Comparison of ENCODE assay signal across 35 cellular contexts in the genomic region with DNA sequence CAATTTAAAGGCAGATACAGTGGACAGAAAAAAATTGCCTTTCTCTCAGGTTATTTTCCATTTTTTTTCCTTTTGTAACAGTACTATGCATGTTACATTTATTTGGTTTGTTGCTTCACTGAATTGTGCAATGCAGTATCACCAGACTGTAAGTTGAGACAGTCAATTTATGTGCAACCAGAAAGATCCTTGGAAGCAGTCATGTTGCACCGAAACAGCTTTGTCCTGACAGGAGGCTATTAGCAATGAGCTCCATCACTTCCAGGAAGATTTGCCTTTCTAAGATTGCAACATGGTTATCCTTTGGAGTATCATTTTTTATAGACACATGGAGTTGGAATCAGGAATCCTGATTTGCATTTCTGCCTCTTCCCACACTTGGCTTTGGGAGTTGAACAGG.
DNase-seq lines count a peak whose midpoint lies in the region; ATAC-seq and TF ChIP-seq lines count a peak whose summit lies in the region.
"Had no signal": no experiment of that assay in that cellular context is flagged by ENCODE, and none has a peak within 500 bp of the region (broad histone marks: within the 10 kb centered on the region; RNA-seq: fewer than 3 reads in every experiment).

No MANE protein-coding gene starts in this region.

- no peaks in the 10 kb centered on the region for H3K9me3 ChIP-seq in GM23248 (ENCODE audit: low read depth)
- H3K9me3 ChIP-seq in esophagus muscularis mucosa, result peaks cover 0 to 5% (median 2%) of the 10 kb centered on the region in 4 donors
- H3K9me3 ChIP-seq: HAP-1, neutrophil had no signal

- in situ Hi-C loops in GM23248 (cut with MboI), result no loop called here

- intact Hi-C loops in esophagus muscularis mucosa (cut with DNase I), result no loop called here

- WGBS in GM23248 (ENCODE audit: low coverage in 1 of 2, low lambda C conversion rate in 2 of 2, missing lambda C conversion rate in 2 of 2), 2 experiments, result 33 to 35% methylated on average over 1 of the region's 1 CpG
- WGBS in esophagus muscularis mucosa, result 83% methylated on average over 1 of the region's 1 CpG

- H3K36me3 ChIP-seq in GM23248 (ENCODE audit: low read depth) (no peaks in the 10 kb centered on the region), esophagus muscularis mucosa (no peaks in the 10 kb centered on the region)
- H3K36me3 ChIP-seq: BLaER1 treated with 17β-estradiol and CSF1 and Interleukin-3, amounts not matched to agents 10 nM and 100 nM; HAP-1; left ventricle myocardium inferior; neutrophil had no signal

- CTCF ChIA-PET in activated CD8-positive, alpha-beta T cell treated with anti-CD3 and anti-CD28 coated beads, Interleukin-2, amount 10 ng/mL, durations not matched to agents 7 days and 5 days (lab: Charles Lee), result no interaction called here

- H3F3A ChIP-seq in GM23248 (ENCODE audit: insufficient read depth), result no peaks in the 10 kb centered on the region

- H2AFZ ChIP-seq in GM23248, result no peak overlapping the region

- H3K9me2 ChIP-seq in GM23248 (ENCODE audit: insufficient read depth), result no peaks in the 10 kb centered on the region

- TF ChIP-seq CTCF in AG09319 (IDR thresholded peaks at IDR 0.05; ENCODE audit: low read depth, low read length) (no peak), esophagus muscularis mucosa (IDR thresholded peaks at IDR 0.05) (no peak)

- H3K4me3 Mint-ChIP-seq in activated CD8-positive, alpha-beta T cell treated with anti-CD3 and anti-CD28 coated beads, Interleukin-2, amount 10 ng/mL, durations not matched to agents 7 days and 5 days, result no peak overlapping the region
- H3K4me3 Mint-ChIP-seq: activated naive CD8-positive, alpha-beta T cell treated with anti-CD3 and anti-CD28 coated beads for 36 hours; effector memory CD8-positive, alpha-beta T cell; naive thymus-derived CD4-positive, alpha-beta T cell had no signal

- H3K27ac Mint-ChIP-seq in activated CD8-positive, alpha-beta T cell treated with anti-CD3 and anti-CD28 coated beads, Interleukin-2, amount 10 ng/mL, durations not matched to agents 7 days and 5 days, result no peak overlapping the region
- H3K27ac Mint-ChIP-seq: activated naive CD8-positive, alpha-beta T cell treated with anti-CD3 and anti-CD28 coated beads for 36 hours; effector memory CD8-positive, alpha-beta T cell; naive thymus-derived CD4-positive, alpha-beta T cell; progenitor cell of endocrine pancreas had no signal

- no peak overlapping the region for H3K4me2 ChIP-seq in GM23248 (ENCODE audit: unreplicated experiment)
- H3K4me2 ChIP-seq: BLaER1 treated with 17β-estradiol and CSF1 and Interleukin-3, amounts not matched to agents 10 nM and 100 nM; KMS-11 had no signal

- H3K4me3 ChIP-seq in GM23248 (no peak overlapping the region), esophagus muscularis mucosa (no peak overlapping the region)
- H3K4me3 ChIP-seq: BLaER1 treated with 17β-estradiol and CSF1 and Interleukin-3, amounts not matched to agents 10 nM and 100 nM; HAP-1; left ventricle myocardium inferior had no signal

- peaks cover 4% of the 10 kb centered on the region for H3K27me3 Mint-ChIP-seq in activated CD8-positive, alpha-beta T cell treated with anti-CD3 and anti-CD28 coated beads, Interleukin-2, amount 10 ng/mL, durations not matched to agents 7 days and 5 days (ENCODE audit: low read depth)
- H3K27me3 Mint-ChIP-seq: effector memory CD8-positive, alpha-beta T cell; progenitor cell of endocrine pancreas had no signal

- no peaks in the 10 kb centered on the region for H3K27me3 ChIP-seq in GM23248 (replicated peaks; ENCODE audit: insufficient read depth)
- no peaks in the 10 kb centered on the region for H3K27me3 ChIP-seq in esophagus muscularis mucosa
- H3K27me3 ChIP-seq: BLaER1 treated with 17β-estradiol and CSF1 and Interleukin-3, amounts not matched to agents 10 nM and 100 nM; neutrophil had no signal

- DNase-seq in AG09319 (ENCODE audit: extremely low read depth, low read depth) (peak; percentile 24), GM23248 (peak; percentile 46), esophagus muscularis mucosa (ENCODE audit: extremely low spot score) (peak; percentile 29), left kidney (ENCODE audit: low read depth, low spot score) (peak; percentile 50), NCI-H1694 (lab: John Stamatoyannopoulos, UW) (no peak), Kasumi-1 (lab: John Stamatoyannopoulos, UW) (no peak)
- no peak for DNase-seq in activated CD8-positive, alpha-beta T cell treated with anti-CD3 and anti-CD28 coated beads, Interleukin-2, amount 10 ng/mL, durations not matched to agents 7 days and 5 days
- no peak for DNase-seq in activated naive CD4-positive, alpha-beta T cell treated with anti-CD3 and anti-CD28 coated beads, Interleukin-2, amount 50 U/mL, for 16 hours
- DNase-seq: activated CD4-positive, alpha-beta T cell treated with anti-CD3 and anti-CD28 coated beads for 4 hours; activated CD8-positive, alpha-beta memory T cell treated with anti-CD3 and anti-CD28 coated beads for 24 hours; activated naive CD8-positive, alpha-beta T cell treated with anti-CD3 and anti-CD28 coated beads for 36 hours; activated T-cell treated with anti-CD3 and anti-CD28 coated beads for 4 hours; caudate nucleus; cortex of kidney; effector memory CD8-positive, alpha-beta T cell; glutamatergic neuron; left ventricle myocardium inferior; midbrain; naive thymus-derived CD4-positive, alpha-beta T cell; NCI-H1417; NCI-H2081; NCI-H446; NCI-H82; stimulated activated CD4-positive, alpha-beta T cell treated with anti-CD3 and anti-CD28 coated beads, Interleukin-15, amount 100 ng/mL, for 24 hours; stimulated activated CD4-positive, alpha-beta T cell treated with anti-CD3 and anti-CD28 coated beads, Interleukin-4, amount 100 ng/mL, for 4 hours; T-helper 9 cell; trophoblast cell had no signal

- no peaks in the 10 kb centered on the region for H3K36me3 Mint-ChIP-seq in activated CD8-positive, alpha-beta T cell treated with anti-CD3 and anti-CD28 coated beads, Interleukin-2, amount 10 ng/mL, durations not matched to agents 7 days and 5 days (ENCODE audit: low read depth)
- H3K36me3 Mint-ChIP-seq: naive thymus-derived CD4-positive, alpha-beta T cell had no signal

- H3K4me1 ChIP-seq in GM23248 (ENCODE audit: insufficient read depth) (no peaks in the 10 kb centered on the region), esophagus muscularis mucosa (no peaks in the 10 kb centered on the region)
- H3K4me1 ChIP-seq: BLaER1 treated with 17β-estradiol and CSF1 and Interleukin-3, amounts not matched to agents 10 nM and 100 nM; HAP-1; left ventricle myocardium inferior had no signal

- no peaks in the 10 kb centered on the region for H3K4me1 Mint-ChIP-seq in activated CD8-positive, alpha-beta T cell treated with anti-CD3 and anti-CD28 coated beads, Interleukin-2, amount 10 ng/mL, durations not matched to agents 7 days and 5 days (ENCODE audit: low read depth)
- H3K4me1 Mint-ChIP-seq: activated naive CD8-positive, alpha-beta T cell treated with anti-CD3 and anti-CD28 coated beads for 36 hours had no signal

- no peak for TF ChIP-seq POLR2A in esophagus muscularis mucosa (IDR thresholded peaks at IDR 0.05; ENCODE audit: low read depth)

- POLR2A ChIA-PET in activated CD8-positive, alpha-beta T cell treated with anti-CD3 and anti-CD28 coated beads, Interleukin-2, amount 10 ng/mL, durations not matched to agents 7 days and 5 days (lab: Charles Lee), result no interaction called here

- H4K20me1 ChIP-seq in GM23248 (ENCODE audit: insufficient read depth), result no peaks in the 10 kb centered on the region
- H4K20me1 ChIP-seq: BLaER1 treated with 17β-estradiol and CSF1 and Interleukin-3, amounts not matched to agents 10 nM and 100 nM had no signal

- TF ChIP-seq EP300 in esophagus muscularis mucosa (IDR thresholded peaks at IDR 0.05), result no peak

- H3K27ac ChIP-seq in GM23248 (no peak overlapping the region), esophagus muscularis mucosa (replicated peaks in 1 of 4) (no peak overlapping the region)
- H3K27ac ChIP-seq: BLaER1 treated with 17β-estradiol and CSF1 and Interleukin-3, amounts not matched to agents 10 nM and 100 nM; HL-60; KMS-11; left ventricle myocardium inferior; neutrophil; VCaP had no signal

- no peaks in the 10 kb centered on the region for H3K79me2 ChIP-seq in GM23248 (ENCODE audit: insufficient read depth)

- no peak overlapping the region for H3K9ac ChIP-seq in GM23248
- H3K9ac ChIP-seq: BLaER1 treated with 17β-estradiol and CSF1 and Interleukin-3, amounts not matched to agents 10 nM and 100 nM; KMS-11 had no signal

- H3K9me3 Mint-ChIP-seq in activated CD8-positive, alpha-beta T cell treated with anti-CD3 and anti-CD28 coated beads, Interleukin-2, amount 10 ng/mL, durations not matched to agents 7 days and 5 days (ENCODE audit: insufficient read depth), result no peaks in the 10 kb centered on the region

- no peak for ATAC-seq in activated CD8-positive, alpha-beta T cell treated with anti-CD3 and anti-CD28 coated beads, Interleukin-2, amount 10 ng/mL, durations not matched to agents 7 days and 5 days
- ATAC-seq: effector memory CD8-positive, alpha-beta T cell; esophagus mucosa; naive thymus-derived CD4-positive, alpha-beta T cell had no signal

Comparison
In these comparisons a context has a peak if more than half of its experiments do, and no peak if none do; other contexts are left out.
1. DNase-seq: peak in AG09319 (single experiment), GM23248 (single experiment), esophagus muscularis mucosa (single experiment) and left kidney (single experiment); none in NCI-H1694 (single experiment), activated CD8-positive, alpha-beta T cell treated with anti-CD3 and anti-CD28 coated beads, Interleukin-2, amount 10 ng/mL, durations not matched to agents 7 days and 5 days (single experiment), activated naive CD4-positive, alpha-beta T cell treated with anti-CD3 and anti-CD28 coated beads, Interleukin-2, amount 50 U/mL, for 16 hours (single experiment) and Kasumi-1 (0 of 2).